ENCODE assay signal across 9 cellular contexts in the genomic region with DNA sequence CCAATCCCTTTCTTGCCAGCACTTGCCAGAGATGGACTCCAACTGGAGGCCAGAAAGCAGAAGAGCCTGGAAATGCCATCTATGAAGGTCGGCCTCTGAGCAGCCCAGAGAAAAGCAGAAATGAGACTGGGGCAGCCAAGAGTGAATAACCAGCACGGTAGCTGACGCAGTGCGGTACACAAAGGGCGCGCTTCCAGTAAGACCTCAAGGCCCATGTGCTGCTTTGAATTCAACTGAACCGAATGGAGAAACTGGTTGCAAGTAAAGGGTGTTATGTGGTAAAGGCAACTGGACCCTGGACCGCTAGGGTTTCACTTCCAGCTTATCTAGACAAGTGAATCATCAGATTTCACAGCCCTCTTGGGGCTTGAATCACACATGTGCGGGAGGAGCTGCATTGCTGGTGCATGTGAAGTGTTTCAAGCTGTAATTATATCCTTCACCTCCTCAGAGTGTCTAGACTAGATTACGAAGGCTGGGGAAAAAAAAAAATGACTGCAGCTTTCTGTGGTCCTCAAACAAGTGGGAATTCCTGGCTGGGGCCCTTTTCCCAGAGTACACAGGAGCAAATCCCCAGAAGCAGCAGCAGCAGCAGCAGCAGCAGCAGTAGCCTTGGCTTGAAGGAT.
DNase-seq lines count a peak whose midpoint lies in the region; ATAC-seq, FAIRE-seq and TF ChIP-seq lines count a peak whose summit lies in the region.
"Had no signal": no experiment of that assay in that cellular context is flagged by ENCODE, and none has a peak within 500 bp of the region (broad histone marks: within the 10 kb centered on the region; RNA-seq: fewer than 3 reads in every experiment).

No MANE protein-coding gene starts in this region.

- peaks cover 6% of the 10 kb centered on the region for H3F3A ChIP-seq in neural progenitor cell (ENCODE audit: low read depth)

- H3K9me3 Mint-ChIP-seq in neural progenitor cell (no peaks in the 10 kb centered on the region), type B pancreatic cell (no peaks in the 10 kb centered on the region)
- H3K9me3 Mint-ChIP-seq: central memory CD8-positive, alpha-beta T cell had no signal

- no peak overlapping the region for H3K4me3 Mint-ChIP-seq in neural progenitor cell
- no peak overlapping the region for H3K4me3 Mint-ChIP-seq in type B pancreatic cell
- H3K4me3 Mint-ChIP-seq: central memory CD8-positive, alpha-beta T cell had no signal

- no peaks in the 10 kb centered on the region for H3K79me2 ChIP-seq in neural progenitor cell (ENCODE audit: low read depth)

- ATAC-seq in A549 (peak; percentile 94 to 97), GM18858 (IDR thresholded peaks at IDR 0.05; ENCODE audit: unreplicated experiment) (peak; percentile 90), HG02852 (IDR thresholded peaks at IDR 0.05; ENCODE audit: unreplicated experiment) (peak; percentile 93)

- H3K4me1 ChIP-seq in A549: peaks cover 25% of the 10 kb centered on the region
- peaks cover 22% of the 10 kb centered on the region for H3K4me1 ChIP-seq in neural progenitor cell

- WGBS in A549 (ENCODE audit: missing lambda C conversion rate): 55% methylated on average over 10 of the region's 10 CpGs

- H2AFZ ChIP-seq in neural progenitor cell (replicated peaks): peak overlapping the region; percentile 61

- peak; percentile 52 to 82 for DNase-seq in A549 (ENCODE audit: low read depth in 1 of 2, low spot score in 1 of 2)
- peak; percentile 81 to 88 for DNase-seq in NCI-H187 (lab: John Stamatoyannopoulos, UW)
- DNase-seq in astrocyte of the hippocampus (ENCODE audit: low read depth, low spot score): peak; percentile 93
- DNase-seq in neural progenitor cell (ENCODE audit: low spot score): peak; percentile 17
- no peak for DNase-seq in type B pancreatic cell (ENCODE audit: extremely low spot score, unreplicated experiment)
- no peak for DNase-seq in DMS114 treated with DMSO at 0.1 percent for 48 hours (lab: John Stamatoyannopoulos, UW; ENCODE audit: unreplicated experiment)

- no peak for TF ChIP-seq POLR2A in A549 (IDR thresholded peaks at IDR 0.05; ENCODE audit: low read length)

- H3K36me3 Mint-ChIP-seq in neural progenitor cell (no peaks in the 10 kb centered on the region), type B pancreatic cell (no peaks in the 10 kb centered on the region)

- TF ChIP-seq RAD21 in A549 (conservative IDR thresholded peaks at IDR 0.05 in 1 of 2, IDR thresholded peaks at IDR 0.05 in 1 of 2): peak in 1 of 2 experiments; percentile 32; a peak in 2 of 5 replicates

- H3K9me3 ChIP-seq in A549: no peaks in the 10 kb centered on the region
- no peaks in the 10 kb centered on the region for H3K9me3 ChIP-seq in neural progenitor cell (ENCODE audit: low read depth)

- H3K27me3 Mint-ChIP-seq in neural progenitor cell (ENCODE audit: insufficient read depth, low read depth) (peaks cover 4% of the 10 kb centered on the region), type B pancreatic cell (no peaks in the 10 kb centered on the region)
- H3K27me3 Mint-ChIP-seq: central memory CD8-positive, alpha-beta T cell had no signal

- H3K4me2 ChIP-seq in A549 (peak overlapping the region; percentile 63), neural progenitor cell (no peak overlapping the region)

- POLR2A ChIA-PET in A549 (lab: Yijun Ruan, JAX): interaction anchor here (1.2 to 1.7 kb wide), 6 partner anchors 18 to 234 kb away, joined by 3 to 11 read pairs (median 6); no protein-coding TSS in a partner anchor

- no peaks in the 10 kb centered on the region for H3K36me3 ChIP-seq in neural progenitor cell

- no peak for FAIRE-seq in A549 (lab: Jason Lieb, UNC)

- H3K27ac Mint-ChIP-seq in neural progenitor cell (no peak overlapping the region), type B pancreatic cell (no peak overlapping the region)

- no peaks in the 10 kb centered on the region for H3K27me3 ChIP-seq in neural progenitor cell

- TF ChIP-seq CTCF in A549 (IDR thresholded peaks at IDR 0.05) (no peak), neural progenitor cell (IDR thresholded peaks at IDR 0.05) (no peak), type B pancreatic cell (conservative IDR thresholded peaks at IDR 0.05) (no peak)

- no peaks in the 10 kb centered on the region for H4K20me1 ChIP-seq in neural progenitor cell (ENCODE audit: low read depth)

- H3K4me3 ChIP-seq in A549 (no peak overlapping the region), neural progenitor cell (no peak overlapping the region)

- peak overlapping the region; percentile 72 to 82 for H3K27ac ChIP-seq in A549
- H3K27ac ChIP-seq in neural progenitor cell: no peak overlapping the region

- CTCF ChIA-PET in A549 (lab: Yijun Ruan, JAX): interaction anchor here (0.8 to 4.2 kb wide), 6 partner anchors 10 to 251 kb away, joined by 3 to 18 read pairs (median 6); no protein-coding TSS in a partner anchor

- TF ChIP-seq EP300 in A549 (IDR thresholded peaks at IDR 0.05): peak; percentile 19 to 24; a peak in 1 of 5 replicates

- H3K9ac ChIP-seq in neural progenitor cell: no peak overlapping the region

- H3K4me1 Mint-ChIP-seq in neural progenitor cell (peaks cover 16% of the 10 kb centered on the region), type B pancreatic cell (ENCODE audit: unreplicated experiment) (peaks cover 22% of the 10 kb centered on the region)
- H3K4me1 Mint-ChIP-seq: central memory CD8-positive, alpha-beta T cell had no signal

TF ChIP-seq in A549, 52 proteins besides CTCF, POLR2A, EP300 and RAD21:
- no peak for TF ChIP-seq NPAS2 (CRISPR knock-in tag; IDR thresholded peaks at IDR 0.05; ENCODE audit: borderline replicate concordance)
- peak; percentile 65 for TF ChIP-seq JUNB (IDR thresholded peaks at IDR 0.05)
- TF ChIP-seq, protein P1, sequence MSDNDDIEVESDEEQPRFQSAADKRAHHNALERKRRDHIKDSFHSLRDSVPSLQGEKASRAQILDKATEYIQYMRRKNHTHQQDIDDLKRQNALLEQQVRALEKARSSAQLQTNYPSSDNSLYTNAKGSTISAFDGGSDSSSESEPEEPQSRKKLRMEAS (IDR thresholded peaks at IDR 0.05): peak; percentile 72
- peak; percentile 34; the same call in 1 of the 2 replicates for TF ChIP-seq GATA3 (IDR thresholded peaks at IDR 0.05; ENCODE audit: borderline replicate concordance)
- no peak for TF ChIP-seq MAZ (IDR thresholded peaks at IDR 0.05; ENCODE audit: borderline replicate concordance, low read depth, low read length)
- TF ChIP-seq PBX3 (IDR thresholded peaks at IDR 0.05): no peak
- no peak for TF ChIP-seq USF2 (IDR thresholded peaks at IDR 0.05)
- TF ChIP-seq FOSL2 (IDR thresholded peaks at IDR 0.05): peak; percentile 66
- peak; percentile 73 for TF ChIP-seq FOSL2 (CRISPR knock-in tag; IDR thresholded peaks at IDR 0.05)
- TF ChIP-seq HOXB5 (CRISPR knock-in tag; IDR thresholded peaks at IDR 0.05): no peak
- no peak for TF ChIP-seq ESRRA (IDR thresholded peaks at IDR 0.05; ENCODE audit: borderline replicate concordance, low read length)
- TF ChIP-seq, protein P2, sequence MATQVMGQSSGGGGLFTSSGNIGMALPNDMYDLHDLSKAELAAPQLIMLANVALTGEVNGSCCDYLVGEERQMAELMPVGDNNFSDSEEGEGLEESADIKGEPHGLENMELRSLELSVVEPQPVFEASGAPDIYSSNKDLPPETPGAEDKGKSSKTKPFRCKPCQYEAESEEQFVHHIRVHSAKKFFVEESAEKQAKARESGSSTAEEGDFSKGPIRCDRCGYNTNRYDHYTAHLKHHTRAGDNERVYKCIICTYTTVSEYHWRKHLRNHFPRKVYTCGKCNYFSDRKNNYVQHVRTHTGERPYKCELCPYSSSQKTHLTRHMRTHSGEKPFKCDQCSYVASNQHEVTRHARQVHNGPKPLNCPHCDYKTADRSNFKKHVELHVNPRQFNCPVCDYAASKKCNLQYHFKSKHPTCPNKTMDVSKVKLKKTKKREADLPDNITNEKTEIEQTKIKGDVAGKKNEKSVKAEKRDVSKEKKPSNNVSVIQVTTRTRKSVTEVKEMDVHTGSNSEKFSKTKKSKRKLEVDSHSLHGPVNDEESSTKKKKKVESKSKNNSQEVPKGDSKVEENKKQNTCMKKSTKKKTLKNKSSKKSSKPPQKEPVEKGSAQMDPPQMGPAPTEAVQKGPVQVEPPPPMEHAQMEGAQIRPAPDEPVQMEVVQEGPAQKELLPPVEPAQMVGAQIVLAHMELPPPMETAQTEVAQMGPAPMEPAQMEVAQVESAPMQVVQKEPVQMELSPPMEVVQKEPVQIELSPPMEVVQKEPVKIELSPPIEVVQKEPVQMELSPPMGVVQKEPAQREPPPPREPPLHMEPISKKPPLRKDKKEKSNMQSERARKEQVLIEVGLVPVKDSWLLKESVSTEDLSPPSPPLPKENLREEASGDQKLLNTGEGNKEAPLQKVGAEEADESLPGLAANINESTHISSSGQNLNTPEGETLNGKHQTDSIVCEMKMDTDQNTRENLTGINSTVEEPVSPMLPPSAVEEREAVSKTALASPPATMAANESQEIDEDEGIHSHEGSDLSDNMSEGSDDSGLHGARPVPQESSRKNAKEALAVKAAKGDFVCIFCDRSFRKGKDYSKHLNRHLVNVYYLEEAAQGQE (IDR thresholded peaks at IDR 0.05): no peak
- no peak for TF ChIP-seq JUN (IDR thresholded peaks at IDR 0.05)

Comparison
In these comparisons a context has a peak if more than half of its experiments do, and no peak if none do; other contexts are left out.
1. DNase-seq: peak in A549 (2 of 2), NCI-H187 (2 of 2), astrocyte of the hippocampus (single experiment) and neural progenitor cell (single experiment); none in type B pancreatic cell (single experiment) and DMS114 treated with DMSO at 0.1 percent for 48 hours (single experiment).
2. Peak in every context shown above with its lines, with median percentiles within 50 percentile points of each other: ATAC-seq.